19 cellular contexts compared by ENCODE assay signal in genomic region chr1:51714374-51715019, GRCh38.
DNase-seq lines count a peak whose midpoint lies in the region; ATAC-seq, FAIRE-seq and TF ChIP-seq lines count a peak whose summit lies in the region.
"Had no signal": no experiment of that assay in that cellular context is flagged by ENCODE, and none has a peak within 500 bp of the region (broad histone marks: within the 10 kb centered on the region; RNA-seq: fewer than 3 reads in every experiment).

No MANE protein-coding gene starts in this region.

- no peaks in the 10 kb centered on the region for H3K9me3 Mint-ChIP-seq in stimulated activated naive CD8-positive, alpha-beta T cell treated with anti-CD3 and anti-CD28 coated beads, Interleukin-15, amount 100 ng/mL, for 72 hours
- H3K9me3 Mint-ChIP-seq in natural killer cell treated with Interleukin-12 subunit alpha and Interleukin-12 subunit beta and Interleukin-15 and Interleukin-18, amount 100 ng/mL, for 72 hours = no peaks in the 10 kb centered on the region
- H3K9me3 Mint-ChIP-seq: CD8-positive, alpha-beta T cell; IgD-negative memory B cell had no signal

- no peak overlapping the region for H3K4ac ChIP-seq in IMR-90 (ENCODE audit: low read depth, low read length)

- H2AFZ ChIP-seq in HepG2 (ENCODE audit: low read length) (no peak overlapping the region), IMR-90 (replicated peaks; ENCODE audit: low read length, poor library complexity) (no peak overlapping the region), K562 (ENCODE audit: low read depth, low read length) (no peak overlapping the region)

- no peak overlapping the region for H2BK15ac ChIP-seq in IMR-90 (ENCODE audit: low read depth, low read length)

- H3K9ac ChIP-seq in HepG2 (ENCODE audit: insufficient read depth, low read depth, low read length) (no peak overlapping the region), IMR-90 (ENCODE audit: low read depth, low read length) (no peak overlapping the region), K562 (ENCODE audit: insufficient read depth in 1 of 2, low read depth in 2 of 2, low read length in 2 of 2) (no peak overlapping the region)
- H3K9ac ChIP-seq: BLaER1 had no signal

- peaks cover 33% of the 10 kb centered on the region for H3K4me1 Mint-ChIP-seq in stimulated activated naive CD8-positive, alpha-beta T cell treated with anti-CD3 and anti-CD28 coated beads, Interleukin-15, amount 100 ng/mL, for 72 hours
- peaks cover 7 to 9% of the 10 kb centered on the region in 2 donors for H3K4me1 Mint-ChIP-seq in natural killer cell treated with Interleukin-12 subunit alpha and Interleukin-12 subunit beta and Interleukin-15 and Interleukin-18, amount 100 ng/mL, for 72 hours (ENCODE audit: low read depth in 2 of 2)

- no peaks in the 10 kb centered on the region for H3K9me3 ChIP-seq in HepG2 (ENCODE audit: low read length)
- no peaks in the 10 kb centered on the region for H3K9me3 ChIP-seq in right lobe of liver
- no peaks in the 10 kb centered on the region for H3K9me3 ChIP-seq in IMR-90 (ENCODE audit: control insufficient read depth, insufficient read depth, low read length)
- no peaks in the 10 kb centered on the region for H3K9me3 ChIP-seq in K562 (replicated peaks; ENCODE audit: control insufficient read depth, insufficient read depth, low read depth, low read length)
- no peaks in the 10 kb centered on the region for H3K9me3 ChIP-seq in transverse colon
- H3K9me3 ChIP-seq: SJCRH30 had no signal

- H4K91ac ChIP-seq in IMR-90 (ENCODE audit: insufficient read depth, low read depth, low read length) = no peak overlapping the region

- WGBS in HepG2 (ENCODE audit: low lambda C conversion rate) = over 99% methylated on average over 8 of the region's 8 CpGs
- WGBS in right lobe of liver (ENCODE audit: insufficient coverage, low coverage, low lambda C conversion rate, missing lambda C conversion rate) = 94% methylated on average over 8 of the region's 8 CpGs
- no CpG with 5 or more reads among the region's 8 CpGs for WGBS in IMR-90 (ENCODE audit: extremely low coverage in 2 of 2, insufficient read length in 1 of 2), 2 experiments
- 82% methylated on average over 8 of the region's 8 CpGs for WGBS in K562 (ENCODE audit: insufficient coverage, low coverage, missing lambda C conversion rate)
- WGBS in transverse colon (ENCODE audit: low coverage in 1 of 2), 2 donors = 90 to 91% methylated on average over 7 to 8 of the region's 8 CpGs

- TF ChIP-seq POLR2A in HepG2 (IDR thresholded peaks at IDR 0.05; ENCODE audit: insufficient read depth in 1 of 2, low read depth in 2 of 2, low read length in 2 of 2) (no peak), right lobe of liver (IDR thresholded peaks at IDR 0.05) (no peak), IMR-90 (IDR thresholded peaks at IDR 0.05; ENCODE audit: low read depth, low read length) (no peak), K562 (conservative IDR thresholded peaks at IDR 0.05) (no peak), transverse colon (IDR thresholded peaks at IDR 0.05) (no peak)

- dilution Hi-C loops in IMR-90 (cut with HindIII; ENCODE audit: low sequenced_read_pairs, unreplicated experiment) = no loop called here

- no peak overlapping the region for H2AK9ac ChIP-seq in IMR-90 (replicated peaks; ENCODE audit: low read depth, low read length, poor library complexity)

- H3K9me1 ChIP-seq in IMR-90 (ENCODE audit: insufficient read depth, low read length) (0 out of 2 replicates have a peak, but pooled peaks cover 7% of the 10 kb centered on the region), K562 (ENCODE audit: control insufficient read depth, insufficient read depth, low read length) (no peaks in the 10 kb centered on the region)

- no peaks in the 10 kb centered on the region for H3K27me3 ChIP-seq in HepG2 (ENCODE audit: control insufficient read depth in 1 of 2, insufficient read depth in 2 of 2, low read length in 2 of 2)
- H3K27me3 ChIP-seq in right lobe of liver = no peaks in the 10 kb centered on the region
- H3K27me3 ChIP-seq in IMR-90 (ENCODE audit: control insufficient read depth, insufficient read depth, low read length) = no peaks in the 10 kb centered on the region
- no peaks in the 10 kb centered on the region for H3K27me3 ChIP-seq in K562 (ENCODE audit: control insufficient read depth in 2 of 2, insufficient read depth in 2 of 2, low read length in 2 of 2)
- H3K27me3 ChIP-seq in transverse colon = no peaks in the 10 kb centered on the region
- H3K27me3 ChIP-seq: BLaER1, SJCRH30 had no signal

- no peak overlapping the region for H4K8ac ChIP-seq in IMR-90 (ENCODE audit: low read depth in 2 of 2, low read length in 2 of 2)

- no peak overlapping the region for H3K18ac ChIP-seq in IMR-90 (ENCODE audit: low read depth, low read length)

- TF ChIP-seq RAD21 in HepG2 (CRISPR knock-in tag; IDR thresholded peaks at IDR 0.05) = no peak
- no peak for TF ChIP-seq RAD21 in IMR-90 (IDR thresholded peaks at IDR 0.05; ENCODE audit: low read length)
- TF ChIP-seq RAD21 in K562 (CRISPR knock-in tag; conservative IDR thresholded peaks at IDR 0.05 in 1 of 2, IDR thresholded peaks at IDR 0.05 in 1 of 2) = no peak

- H3K56ac ChIP-seq in IMR-90 (ENCODE audit: extremely low read depth, insufficient read depth, low read length) = no peak overlapping the region

- intact Hi-C loops in HepG2 (cut with micrococcal nuclease; ENCODE audit: unreplicated experiment) (no loop called here), right lobe of liver (cut with DNase I) (no loop called here), IMR-90 (cut with micrococcal nuclease) (no loop called here), K562 (cut with micrococcal nuclease) (no loop called here), transverse colon (cut with DNase I; ENCODE audit: low total_unique reads) (no loop called here)

- ATAC-seq in HepG2 (no peak), right lobe of liver (no peak), IMR-90 (ENCODE audit: low read depth) (no peak), K562 (peak; percentile 48; the same call in 1 of the 3 replicates)
- ATAC-seq in stimulated activated naive CD8-positive, alpha-beta T cell treated with anti-CD3 and anti-CD28 coated beads, Interleukin-15, amount 100 ng/mL, for 72 hours = peak; percentile 95
- ATAC-seq in natural killer cell treated with Interleukin-12 subunit alpha and Interleukin-12 subunit beta and Interleukin-15 and Interleukin-18, amount 100 ng/mL, for 72 hours = no peak
- ATAC-seq: CD8-positive, alpha-beta T cell had no signal

- no peak overlapping the region for H3K27ac Mint-ChIP-seq in stimulated activated naive CD8-positive, alpha-beta T cell treated with anti-CD3 and anti-CD28 coated beads, Interleukin-15, amount 100 ng/mL, for 72 hours
- no peak overlapping the region for H3K27ac Mint-ChIP-seq in natural killer cell treated with Interleukin-12 subunit alpha and Interleukin-12 subunit beta and Interleukin-15 and Interleukin-18, amount 100 ng/mL, for 72 hours
- H3K27ac Mint-ChIP-seq: CD8-positive, alpha-beta T cell; H9 had no signal

- H2BK5ac ChIP-seq in IMR-90 (ENCODE audit: low read depth, low read length, poor library complexity, severe bottlenecking) = no peak overlapping the region

- CTCF ChIA-PET in HepG2 (lab: Yijun Ruan, JAX; ENCODE audit: low intra/inter-chr PET ratio, low total read pairs) (no interaction called here), IMR-90 (lab: Yijun Ruan, JAX) (no interaction called here), K562 (lab: Yijun Ruan, JAX; ENCODE audit: low intra/inter-chr PET ratio) (no interaction called here)

- POLR2A ChIA-PET in HepG2 (lab: Yijun Ruan, JAX) (no interaction called here), IMR-90 (lab: Charles Lee; ENCODE audit: unreplicated experiment) (no interaction called here), K562 (lab: Yijun Ruan, JAX) (interaction anchor here (0.6 to 0.9 kb wide), 2 partner anchors 10 to 208 kb away, joined by 3 read pairs; no protein-coding TSS in a partner anchor)

- no peak for DNase-seq in HepG2 (ENCODE audit: low spot score)
- DNase-seq in right lobe of liver = no peak
- peak; percentile 10 for DNase-seq in IMR-90
- DNase-seq in K562 (ENCODE audit: extremely low read depth in 1 of 4, low spot score in 3 of 4) = no peak
- no peak for DNase-seq in stimulated activated naive CD8-positive, alpha-beta T cell treated with anti-CD3 and anti-CD28 coated beads, Interleukin-15, amount 100 ng/mL, for 72 hours
- no peak for DNase-seq in natural killer cell treated with Interleukin-12 subunit alpha and Interleukin-12 subunit beta and Interleukin-15 and Interleukin-18, amount 100 ng/mL, for 72 hours (ENCODE audit: low spot score)
- DNase-seq in transverse colon = no peak
- no peak for DNase-seq in middle frontal gyrus (ENCODE audit: extremely low spot score, low spot score)
- DNase-seq: CD8-positive, alpha-beta T cell; DMS79; H9; NCI-H1417 treated with DMSO at 0.1 percent for 48 hours; NCI-H2029; NCI-H2171; NCI-H446 treated with DMSO at 0.1 percent for 48 hours; NCI-H748 treated with DMSO at 0.1 percent for 48 hours; SJCRH30 had no signal

- H3K14ac ChIP-seq in IMR-90 (replicated peaks; ENCODE audit: low read depth, low read length) = no peak overlapping the region

- H3K4me3 ChIP-seq in HepG2 (replicated peaks in 1 of 3; ENCODE audit: insufficient read depth in 1 of 3, low read depth in 2 of 3, low read length in 3 of 3) (no peak overlapping the region), right lobe of liver (no peak overlapping the region), IMR-90 (ENCODE audit: insufficient read depth, low read depth, low read length) (no peak overlapping the region), K562 (no peak overlapping the region), transverse colon (no peak overlapping the region)
- H3K4me3 ChIP-seq: BLaER1, SJCRH30 had no signal

- BruUV-seq in HepG2 (replicated peaks; lab: Mats Ljungman, UMichigan) = TSS peak; percentile 22
- no TSS peak for BruUV-seq in IMR-90 (replicated peaks; lab: Mats Ljungman, UMichigan)
- BruUV-seq in K562 (replicated peaks; lab: Mats Ljungman, UMichigan) = no TSS peak

- H3K27ac ChIP-seq in HepG2 (ENCODE audit: extremely low read length, insufficient read depth, low read length) (no peak overlapping the region), right lobe of liver (no peak overlapping the region), IMR-90 (ENCODE audit: insufficient read depth, low read length) (no peak overlapping the region), K562 (ENCODE audit: extremely low read depth, low read depth, low read length) (no peak overlapping the region), transverse colon (no peak overlapping the region)
- H3K27ac ChIP-seq: BLaER1, SJCRH30 had no signal

- no peak for TF ChIP-seq CTCF in HepG2 (CRISPR knock-in tag; IDR thresholded peaks at IDR 0.05)
- no peak for TF ChIP-seq CTCF in right lobe of liver (IDR thresholded peaks at IDR 0.05)
- no peak for TF ChIP-seq CTCF in IMR-90 (conservative IDR thresholded peaks at IDR 0.05; ENCODE audit: low read depth, low read length)
- TF ChIP-seq CTCF in K562 (IDR thresholded peaks at IDR 0.05 in 2 of 3, conservative IDR thresholded peaks at IDR 0.05 in 1 of 3; ENCODE audit: insufficient read depth in 2 of 3, low read depth in 1 of 3, low read length in 3 of 3) = no peak
- no peak for TF ChIP-seq CTCF in transverse colon (IDR thresholded peaks at IDR 0.05)

- H3K23ac ChIP-seq in IMR-90 (ENCODE audit: low read depth, low read length) = no peak overlapping the region

- H3K27me3 Mint-ChIP-seq in stimulated activated naive CD8-positive, alpha-beta T cell treated with anti-CD3 and anti-CD28 coated beads, Interleukin-15, amount 100 ng/mL, for 72 hours = no peaks in the 10 kb centered on the region
- H3K27me3 Mint-ChIP-seq in natural killer cell treated with Interleukin-12 subunit alpha and Interleukin-12 subunit beta and Interleukin-15 and Interleukin-18, amount 100 ng/mL, for 72 hours = no peaks in the 10 kb centered on the region
- H3K27me3 Mint-ChIP-seq: IgD-negative memory B cell had no signal

- H3K36me3 Mint-ChIP-seq in natural killer cell treated with Interleukin-12 subunit alpha and Interleukin-12 subunit beta and Interleukin-15 and Interleukin-18, amount 100 ng/mL, for 72 hours = no peaks in the 10 kb centered on the region

- no peak overlapping the region for H3K4me2 ChIP-seq in HepG2 (ENCODE audit: low read depth, low read length)
- no peak overlapping the region for H3K4me2 ChIP-seq in IMR-90 (ENCODE audit: low read depth, low read length)
- H3K4me2 ChIP-seq in K562 (ENCODE audit: insufficient read depth, low read length) = no peak overlapping the region
- H3K4me2 ChIP-seq: BLaER1 had no signal

- H3K4me1 ChIP-seq in HepG2 (ENCODE audit: insufficient read depth, low read length) = no peaks in the 10 kb centered on the region
- H3K4me1 ChIP-seq in right lobe of liver = peaks cover 0 to 11% (median 0%) of the 10 kb centered on the region in 4 donors
- H3K4me1 ChIP-seq in IMR-90 (ENCODE audit: control insufficient read depth, insufficient read depth, low read length) = no peaks in the 10 kb centered on the region
- H3K4me1 ChIP-seq in K562 (replicated peaks in 1 of 2; ENCODE audit: control insufficient read depth in 2 of 2, insufficient read depth in 2 of 2, low read length in 2 of 2) = no peaks in the 10 kb centered on the region
- H3K4me1 ChIP-seq in transverse colon = no peaks in the 10 kb centered on the region
- H3K4me1 ChIP-seq: BLaER1, SJCRH30 had no signal

- no peak overlapping the region for H4K5ac ChIP-seq in IMR-90 (ENCODE audit: low read depth, low read length)

- FAIRE-seq in HepG2 (lab: Jason Lieb, UNC) (no peak), K562 (lab: Jason Lieb, UNC) (no peak)

- no peak overlapping the region for H3K4me3 Mint-ChIP-seq in stimulated activated naive CD8-positive, alpha-beta T cell treated with anti-CD3 and anti-CD28 coated beads, Interleukin-15, amount 100 ng/mL, for 72 hours
- no peak overlapping the region for H3K4me3 Mint-ChIP-seq in natural killer cell treated with Interleukin-12 subunit alpha and Interleukin-12 subunit beta and Interleukin-15 and Interleukin-18, amount 100 ng/mL, for 72 hours
- H3K4me3 Mint-ChIP-seq: CD8-positive, alpha-beta T cell; H9; IgD-negative memory B cell had no signal

- no peak overlapping the region for H2BK20ac ChIP-seq in IMR-90 (ENCODE audit: low read depth, low read length)

- peaks cover 15 to 16% of the 10 kb centered on the region in 2 experiments for H3K79me1 ChIP-seq in IMR-90 (ENCODE audit: low read depth in 1 of 2, low read length in 2 of 2)

- H2BK120ac ChIP-seq in IMR-90 (ENCODE audit: low read depth, low read length) = no peak overlapping the region

- TF ChIP-seq EP300 in HepG2 (IDR thresholded peaks at IDR 0.05; ENCODE audit: low read depth in 2 of 2, low read length in 2 of 2) = no peak
- TF ChIP-seq EP300 in HepG2 (CRISPR knock-in tag; IDR thresholded peaks at IDR 0.05; ENCODE audit: borderline replicate concordance) = no peak
- no peak for TF ChIP-seq EP300 in K562 (IDR thresholded peaks at IDR 0.05; ENCODE audit: low read length)
- no peak for TF ChIP-seq EP300 in transverse colon (IDR thresholded peaks at IDR 0.05; ENCODE audit: low read depth)

- no peak overlapping the region for H2AK5ac ChIP-seq in IMR-90 (ENCODE audit: low read depth, low read length)

- no peaks in the 10 kb centered on the region for H4K20me1 ChIP-seq in HepG2 (ENCODE audit: insufficient read depth, low read length)
- H4K20me1 ChIP-seq in IMR-90 (ENCODE audit: insufficient read depth, low read length) = peaks cover 4% of the 10 kb centered on the region; the same call in 1 of the 2 replicates
- no peaks in the 10 kb centered on the region for H4K20me1 ChIP-seq in K562 (replicated peaks; ENCODE audit: control insufficient read depth, insufficient read depth, low read length)
- H4K20me1 ChIP-seq: BLaER1 had no signal

- in situ Hi-C loops in HepG2 (cut with HindIII; ENCODE audit: extremely low pct_ligation_motif_present, low pct_unique_long_range_greater_than_20kb) = no loop called here
- in situ Hi-C loops in IMR-90 (cut with MboI; ENCODE audit: low sequenced_read_pairs) = no loop called here
- in situ Hi-C loops in K562 (cut with MboI) = no loop called here
- in situ Hi-C loops in transverse colon (cut with MboI; ENCODE audit: low pct_ligation_motif_present in 1 of 4, low pct_unique_long_range_greater_than_20kb in 1 of 4, low sequenced_read_pairs in 3 of 4) = no loop called here

- H3K79me2 ChIP-seq in HepG2 (ENCODE audit: insufficient read depth, low read length) (no peaks in the 10 kb centered on the region), K562 (ENCODE audit: control insufficient read depth, insufficient read depth, low read length) (no peaks in the 10 kb centered on the region; the same call in 2 of the 3 replicates)

- no peaks in the 10 kb centered on the region; a peak in 1 of 5 replicates for H3K36me3 ChIP-seq in HepG2 (replicated peaks in 1 of 2; ENCODE audit: control insufficient read depth in 1 of 2, insufficient read depth in 2 of 2, low read length in 2 of 2)
- no peaks in the 10 kb centered on the region for H3K36me3 ChIP-seq in right lobe of liver
- no peaks in the 10 kb centered on the region for H3K36me3 ChIP-seq in IMR-90 (ENCODE audit: control insufficient read depth, insufficient read depth, low read length)
- peaks cover 5% of the 10 kb centered on the region; the same call in 1 of the 3 replicates for H3K36me3 ChIP-seq in K562 (ENCODE audit: control insufficient read depth, insufficient read depth, low read length)
- no peaks in the 10 kb centered on the region for H3K36me3 ChIP-seq in transverse colon
- H3K36me3 ChIP-seq: SJCRH30 had no signal

Comparison
In these comparisons a context has a peak if more than half of its experiments do, and no peak if none do; other contexts are left out.
1. ATAC-seq: peak in K562 (single experiment) and stimulated activated naive CD8-positive, alpha-beta T cell treated with anti-CD3 and anti-CD28 coated beads, Interleukin-15, amount 100 ng/mL, for 72 hours (single experiment); none in HepG2 (single experiment), right lobe of liver (0 of 4), IMR-90 (single experiment) and natural killer cell treated with Interleukin-12 subunit alpha and Interleukin-12 subunit beta and Interleukin-15 and Interleukin-18, amount 100 ng/mL, for 72 hours (0 of 2).